Comparison of ENCODE assay signal across 8 cellular contexts in genomic region chr9:132006657-132007370, GRCh38.
DNase-seq lines count a peak whose midpoint lies in the region; ATAC-seq and TF ChIP-seq lines count a peak whose summit lies in the region.

No MANE protein-coding gene starts in this region.

- TF ChIP-seq EP300 in neural cell (conservative IDR thresholded peaks at IDR 0.05; ENCODE audit: poor library complexity, severe bottlenecking) = no peak

- H3K4me3 Mint-ChIP-seq in MCF 10A (ENCODE audit: unreplicated experiment) = no peak overlapping the region
- H3K4me3 Mint-ChIP-seq in activated CD8-positive, alpha-beta T cell treated with anti-CD3 and anti-CD28 coated beads, Interleukin-2, amount 10 ng/mL, durations not matched to agents 7 days and 5 days = no peak overlapping the region

- 23% methylated on average over 9 of the region's 9 CpGs for WGBS in mammary epithelial cell (ENCODE audit: low coverage, missing lambda C conversion rate)

- peaks cover 6% of the 10 kb centered on the region for H3K36me3 Mint-ChIP-seq in MCF 10A (ENCODE audit: insufficient read depth, unreplicated experiment)
- H3K36me3 Mint-ChIP-seq in activated CD8-positive, alpha-beta T cell treated with anti-CD3 and anti-CD28 coated beads, Interleukin-2, amount 10 ng/mL, durations not matched to agents 7 days and 5 days (ENCODE audit: low read depth) = peaks cover 3% of the 10 kb centered on the region

- no peak for TF ChIP-seq RAD21 in neural cell (conservative IDR thresholded peaks at IDR 0.05)

- peak; percentile 80 for DNase-seq in mammary epithelial cell
- DNase-seq in MCF 10A (ENCODE audit: unreplicated experiment) = no peak
- DNase-seq in activated CD8-positive, alpha-beta T cell treated with anti-CD3 and anti-CD28 coated beads, Interleukin-2, amount 10 ng/mL, durations not matched to agents 7 days and 5 days = peak; percentile 37
- no peak for DNase-seq in RKO (ENCODE audit: low spot score)
- no peak for DNase-seq in KG1 (lab: John Stamatoyannopoulos, UW)
- DNase-seq in brain microvascular endothelial cell = no peak

- ATAC-seq in activated CD8-positive, alpha-beta T cell treated with anti-CD3 and anti-CD28 coated beads, Interleukin-2, amount 10 ng/mL, durations not matched to agents 7 days and 5 days = no peak

- CTCF ChIA-PET in mammary epithelial cell (lab: Charles Lee; ENCODE audit: low non-redundant PET) (no interaction called here), MCF 10A (lab: Yijun Ruan, JAX) (interaction anchor here (0.6 to 1.3 kb wide), 3 partner anchors 21 to 645 kb away, joined by 3 to 4 read pairs (median 4); no protein-coding TSS in a partner anchor)
- CTCF ChIA-PET in activated CD8-positive, alpha-beta T cell treated with anti-CD3 and anti-CD28 coated beads, Interleukin-2, amount 10 ng/mL, durations not matched to agents 7 days and 5 days (lab: Charles Lee) = no interaction called here

- no peaks in the 10 kb centered on the region for H3K9me2 ChIP-seq in neural cell (ENCODE audit: insufficient read depth, low read length)

- no peak overlapping the region for H3K27ac Mint-ChIP-seq in MCF 10A (ENCODE audit: low read depth, unreplicated experiment)
- H3K27ac Mint-ChIP-seq in activated CD8-positive, alpha-beta T cell treated with anti-CD3 and anti-CD28 coated beads, Interleukin-2, amount 10 ng/mL, durations not matched to agents 7 days and 5 days = peak overlapping the region; percentile 51

- peaks cover 3% of the 10 kb centered on the region for H3K9me3 ChIP-seq in mammary epithelial cell (replicated peaks; ENCODE audit: insufficient read depth, low read length)
- H3K9me3 ChIP-seq in neural cell (ENCODE audit: low read length) = no peaks in the 10 kb centered on the region

- POLR2A ChIA-PET in MCF 10A (lab: Yijun Ruan, JAX) = interaction anchor here (0.7 to 1.7 kb wide), 3 partner anchors 9 to 17 kb away, joined by 3 to 4 read pairs (median 4); no protein-coding TSS in a partner anchor
- POLR2A ChIA-PET in activated CD8-positive, alpha-beta T cell treated with anti-CD3 and anti-CD28 coated beads, Interleukin-2, amount 10 ng/mL, durations not matched to agents 7 days and 5 days (lab: Charles Lee) = no interaction called here

- peaks cover 33% of the 10 kb centered on the region for H3K4me1 Mint-ChIP-seq in MCF 10A (ENCODE audit: insufficient read depth, unreplicated experiment)
- peaks cover 29% of the 10 kb centered on the region for H3K4me1 Mint-ChIP-seq in activated CD8-positive, alpha-beta T cell treated with anti-CD3 and anti-CD28 coated beads, Interleukin-2, amount 10 ng/mL, durations not matched to agents 7 days and 5 days (ENCODE audit: low read depth)

- in situ Hi-C loops in mammary epithelial cell (cut with MboI; ENCODE audit: low sequenced_read_pairs in 2 of 2) (no loop called here), brain microvascular endothelial cell (cut with HindIII; ENCODE audit: low pct_ligation_motif_present, low sequenced_read_pairs) (no loop called here)

- dilution Hi-C loops in mammary epithelial cell (cut with HindIII; ENCODE audit: low sequenced_read_pairs) = no loop called here

- H2AFZ ChIP-seq in mammary epithelial cell (ENCODE audit: low read depth, low read length) (no peak overlapping the region), KMS-11 (ENCODE audit: low read depth) (peak overlapping the region; percentile 15; the same call in 1 of the 2 replicates), neural cell (ENCODE audit: low read depth, low read length) (no peak overlapping the region)

- H3K27me3 Mint-ChIP-seq in MCF 10A (ENCODE audit: insufficient read depth, unreplicated experiment) = no peaks in the 10 kb centered on the region
- no peaks in the 10 kb centered on the region for H3K27me3 Mint-ChIP-seq in activated CD8-positive, alpha-beta T cell treated with anti-CD3 and anti-CD28 coated beads, Interleukin-2, amount 10 ng/mL, durations not matched to agents 7 days and 5 days (ENCODE audit: low read depth)

- BruUV-seq in mammary epithelial cell (replicated peaks; lab: Mats Ljungman, UMichigan) (no TSS peak), MCF 10A (replicated peaks; lab: Mats Ljungman, UMichigan) (no TSS peak)

- H3K27ac ChIP-seq in mammary epithelial cell (ENCODE audit: insufficient read depth, low read depth, low read length) (peak overlapping the region; percentile 81), KMS-11 (peak overlapping the region; percentile 90), neural cell (ENCODE audit: low read length) (no peak overlapping the region), brain microvascular endothelial cell (no peak overlapping the region)

- H3K4me2 ChIP-seq in mammary epithelial cell (ENCODE audit: insufficient read depth, low read depth, low read length) (peak overlapping the region; percentile 66), KMS-11 (peak overlapping the region; percentile 77), neural cell (ENCODE audit: low read length) (no peak overlapping the region)

- no peak overlapping the region for H3K4me3 ChIP-seq in mammary epithelial cell (replicated peaks in 1 of 3; ENCODE audit: insufficient read depth in 1 of 3, low read depth in 2 of 3, low read length in 3 of 3)
- H3K4me3 ChIP-seq in KMS-11 (IDR thresholded peaks at IDR 0.05; ENCODE audit: insufficient read depth, low read depth, low read length) = no peak overlapping the region
- H3K4me3 ChIP-seq in neural cell (ENCODE audit: low read length) = no peak overlapping the region
- no peak overlapping the region for H3K4me3 ChIP-seq in brain microvascular endothelial cell (ENCODE audit: low read depth, low read length)

- H3K9me3 Mint-ChIP-seq in MCF 10A (ENCODE audit: unreplicated experiment) = no peaks in the 10 kb centered on the region
- H3K9me3 Mint-ChIP-seq in activated CD8-positive, alpha-beta T cell treated with anti-CD3 and anti-CD28 coated beads, Interleukin-2, amount 10 ng/mL, durations not matched to agents 7 days and 5 days (ENCODE audit: insufficient read depth) = no peaks in the 10 kb centered on the region

- no peaks in the 10 kb centered on the region for H3F3A ChIP-seq in neural cell (ENCODE audit: insufficient read depth, low read length, poor library complexity, severe bottlenecking)

- peak overlapping the region; percentile 43 for H3K9ac ChIP-seq in mammary epithelial cell (ENCODE audit: insufficient read depth, low read length)
- H3K9ac ChIP-seq in KMS-11 = peak overlapping the region; percentile 55; the same call in 1 of the 2 replicates
- no peak overlapping the region for H3K9ac ChIP-seq in neural cell (ENCODE audit: low read length)

- H3K4me1 ChIP-seq in mammary epithelial cell (ENCODE audit: insufficient read depth, low read length) (peaks cover 51% of the 10 kb centered on the region), KMS-11 (ENCODE audit: low read depth, poor library complexity, severe bottlenecking) (peaks cover 66% of the 10 kb centered on the region)

- H4K20me1 ChIP-seq in mammary epithelial cell (ENCODE audit: insufficient read depth, low read length) (no peaks in the 10 kb centered on the region), KMS-11 (ENCODE audit: insufficient read depth) (no peaks in the 10 kb centered on the region), neural cell (ENCODE audit: insufficient read depth) (no peaks in the 10 kb centered on the region)

- no peak for TF ChIP-seq CTCF in mammary epithelial cell (conservative IDR thresholded peaks at IDR 0.05 in 1 of 2, IDR thresholded peaks at IDR 0.05 in 1 of 2; ENCODE audit: extremely low read depth in 1 of 2, insufficient read depth in 1 of 2, low read depth in 1 of 2, low read length in 2 of 2)
- no peak for TF ChIP-seq CTCF in MCF 10A (IDR thresholded peaks at IDR 0.05; ENCODE audit: unreplicated experiment)
- no peak for TF ChIP-seq CTCF in KMS-11 (conservative IDR thresholded peaks at IDR 0.05; ENCODE audit: low read depth, low read length)
- no peak for TF ChIP-seq CTCF in neural cell (IDR thresholded peaks at IDR 0.05; ENCODE audit: poor library complexity, severe bottlenecking)
- no peak for TF ChIP-seq CTCF in brain microvascular endothelial cell (IDR thresholded peaks at IDR 0.05; ENCODE audit: low read depth, low read length, missing control alignments)

- intact Hi-C loops in mammary epithelial cell (cut with micrococcal nuclease) (loop anchor here (2.0 to 10.0 kb wide), 2 partner anchors 72 to 158 kb away; partner anchors contain the start of genes MED27 and NTNG2), MCF 10A (cut with micrococcal nuclease) (no loop called here)

- H3K36me3 ChIP-seq in mammary epithelial cell (ENCODE audit: insufficient read depth, low read length) (no peaks in the 10 kb centered on the region), KMS-11 (ENCODE audit: insufficient read depth) (no peaks in the 10 kb centered on the region), neural cell (ENCODE audit: insufficient read depth, low read length) (no peaks in the 10 kb centered on the region), brain microvascular endothelial cell (replicated peaks) (no peaks in the 10 kb centered on the region)

- H3K79me2 ChIP-seq in mammary epithelial cell (ENCODE audit: insufficient read depth, low read length) (peaks cover 60% of the 10 kb centered on the region), KMS-11 (ENCODE audit: insufficient read depth, low read depth) (peaks cover 9% of the 10 kb centered on the region; the same call in 1 of the 2 replicates), neural cell (replicated peaks; ENCODE audit: insufficient read depth, low read length) (no peaks in the 10 kb centered on the region)

- H3K27me3 ChIP-seq in mammary epithelial cell (ENCODE audit: insufficient read depth, low read length) (no peaks in the 10 kb centered on the region), KMS-11 (ENCODE audit: insufficient read depth, low read depth) (no peaks in the 10 kb centered on the region), neural cell (ENCODE audit: insufficient read depth, low read depth, low read length) (no peaks in the 10 kb centered on the region), brain microvascular endothelial cell (replicated peaks) (no peaks in the 10 kb centered on the region)

TF ChIP-seq in neural cell, 6 proteins besides CTCF, POLR2A, EP300 and RAD21:
- TF ChIP-seq SMC3 (conservative IDR thresholded peaks at IDR 0.05; ENCODE audit: poor library complexity) = no peak
- TF ChIP-seq POLR2AphosphoS5 (IDR thresholded peaks at IDR 0.05) = peak; percentile 11

Comparison
In these comparisons a context has a peak if more than half of its experiments do, and no peak if none do; other contexts are left out.
1. DNase-seq: peak in mammary epithelial cell (single experiment) and activated CD8-positive, alpha-beta T cell treated with anti-CD3 and anti-CD28 coated beads, Interleukin-2, amount 10 ng/mL, durations not matched to agents 7 days and 5 days (single experiment); none in MCF 10A (single experiment), RKO (single experiment), KG1 (single experiment) and brain microvascular endothelial cell (single experiment).
2. H3K27ac ChIP-seq: peak in mammary epithelial cell (single experiment) and KMS-11 (single experiment); none in neural cell (single experiment) and brain microvascular endothelial cell (single experiment).